5 cellular contexts compared by ENCODE assay signal in the genomic region with DNA sequence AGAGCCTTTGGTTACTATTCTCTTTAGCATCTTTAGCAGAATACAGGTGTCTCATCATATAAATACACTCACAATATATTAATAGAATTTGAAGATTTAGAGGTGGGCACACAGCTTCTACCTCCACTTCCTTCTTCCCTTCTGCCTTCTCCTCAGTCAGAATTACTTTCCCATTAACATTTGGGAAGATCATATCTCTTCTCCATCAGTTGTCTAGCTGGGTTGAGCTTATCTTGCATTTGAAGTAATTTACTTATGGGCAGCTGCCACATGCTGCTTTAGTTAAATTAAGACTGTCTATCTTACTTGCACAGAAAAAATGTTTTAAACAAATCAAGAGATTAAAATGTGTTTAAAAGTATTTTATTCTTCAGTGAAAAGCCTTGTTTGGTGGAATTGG.
"Had no signal": no experiment of that assay in that cellular context is flagged by ENCODE, and none has a peak within 500 bp of the region (broad histone marks: within the 10 kb centered on the region; RNA-seq: fewer than 3 reads in every experiment).

No MANE protein-coding gene starts in this region.

- H3K4me3 ChIP-seq: K562 had no signal

- H3K27ac ChIP-seq: HL-60 had no signal

- DNase-seq: IMR-90, KBM-7 had no signal

- ATAC-seq: HepG2, K562 had no signal
